In the genomic region with DNA sequence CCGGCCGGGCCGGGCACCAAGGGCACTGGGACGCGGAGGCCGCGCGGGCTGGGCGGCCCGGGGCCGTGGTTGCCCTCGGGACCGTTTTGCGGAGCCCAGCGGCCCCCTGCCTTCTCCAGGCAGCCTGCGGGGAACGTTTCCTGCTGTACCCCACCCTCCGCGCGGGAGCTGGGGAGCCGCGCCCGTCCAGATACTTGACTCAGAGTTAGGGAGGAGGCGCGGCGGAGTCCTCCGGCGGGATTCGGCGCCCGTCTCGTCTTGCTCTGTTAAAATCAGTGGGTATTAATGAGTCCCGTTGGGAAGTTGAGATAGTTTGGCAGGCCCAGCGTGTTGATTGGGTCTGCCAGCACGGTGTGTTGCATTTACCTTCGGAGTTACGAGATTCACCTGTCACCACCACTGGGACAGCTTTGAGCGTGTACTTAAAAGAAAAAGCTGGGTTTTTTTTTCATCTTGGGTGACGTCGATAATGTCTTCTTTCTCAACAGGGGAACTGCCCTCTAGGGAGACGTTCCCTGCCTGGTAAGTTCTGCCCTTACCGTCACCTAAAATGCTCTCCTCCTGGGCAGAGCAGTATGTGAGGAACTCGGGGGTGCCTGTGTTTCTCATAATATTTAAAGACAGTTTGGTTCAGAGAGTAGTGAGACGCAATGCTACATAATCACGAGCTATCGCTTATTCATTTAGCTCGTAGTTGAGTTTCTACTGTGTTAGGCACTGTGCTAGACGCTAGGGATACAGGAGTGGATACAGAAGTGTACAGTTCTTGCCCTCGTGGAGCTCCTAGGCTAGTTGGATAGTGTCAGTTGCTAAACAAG, we compare ENCODE assay signal across 8 cellular contexts. TPM values are rescaled to one million over a fixed set of nuclear protein-coding genes. Genes with fewer than 3 reads are reported as not detected.
A peak's percentile ranks its signal among the peaks of the same experiment; 100 is the strongest.
DNase-seq lines count a peak whose midpoint lies in the region; ATAC-seq and TF ChIP-seq lines count a peak whose summit lies in the region.

No MANE protein-coding gene starts in this region.

- peak; percentile 38 for ATAC-seq in GM21825 (IDR thresholded peaks at IDR 0.05; ENCODE audit: unreplicated experiment)

- intact Hi-C loops in stomach (cut with DNase I; ENCODE audit: low total_unique reads) = no loop called here

- H3K27me3 ChIP-seq in Karpas-422 (ENCODE audit: low read length) (no peaks in the 10 kb centered on the region), endocrine pancreas (ENCODE audit: control insufficient read depth, insufficient read depth, low read length) (no peaks in the 10 kb centered on the region), muscle layer of colon (ENCODE audit: control insufficient read depth in 1 of 2, insufficient read depth in 2 of 2, low read length in 2 of 2) (no peaks in the 10 kb centered on the region), stomach (no peaks in the 10 kb centered on the region)

- H3K36me3 ChIP-seq in Karpas-422 (ENCODE audit: insufficient read depth, low read length) = peaks cover 24% of the 10 kb centered on the region; the same call in 1 of the 2 replicates
- no peaks in the 10 kb centered on the region for H3K36me3 ChIP-seq in endocrine pancreas (ENCODE audit: control insufficient read depth, insufficient read depth, low read length)
- H3K36me3 ChIP-seq in muscle layer of colon (ENCODE audit: insufficient read depth, low read length) = peaks cover 4% of the 10 kb centered on the region
- peaks cover 0 to 18% (median 13%) of the 10 kb centered on the region in 4 donors for H3K36me3 ChIP-seq in stomach

- no peak for TF ChIP-seq CTCF in stomach (IDR thresholded peaks at IDR 0.05)

- H3K9ac ChIP-seq in Karpas-422 (ENCODE audit: low read length) = peak overlapping the region; percentile 87
- H3K9ac ChIP-seq in endocrine pancreas (ENCODE audit: control insufficient read depth, insufficient read depth, low read length) = peak overlapping the region; percentile 88
- peak overlapping the region; percentile 99 for H3K9ac ChIP-seq in muscle layer of colon (ENCODE audit: low read length)

- 1 to 2% (median 1%) methylated on average over 26 to 49 of the region's 49 CpGs for WGBS in stomach, 5 donors

- DNase-seq in Karpas-422 (peak; percentile 84), stomach (peak; percentile 64), NCI-H2196 treated with DMSO at 0.1 percent for 48 hours (lab: John Stamatoyannopoulos, UW; ENCODE audit: unreplicated experiment) (no peak)
- DNase-seq in activated CD4-positive, alpha-beta T cell treated with anti-CD3 and anti-CD28 coated beads, Interleukin-2, amount 50 U/mL, for 48 hours = peak; percentile 55 to 59

- H3K4me3 ChIP-seq in GM08714 (ENCODE audit: low read length) (peak overlapping the region; percentile 97), Karpas-422 (ENCODE audit: low read length) (peak overlapping the region; percentile 94), endocrine pancreas (ENCODE audit: control insufficient read depth, insufficient read depth, low read length) (peak overlapping the region; percentile 97), muscle layer of colon (ENCODE audit: low read depth in 1 of 2, low read length in 2 of 2) (peak overlapping the region; percentile 73 to 79), stomach (peak overlapping the region; percentile 88 to 100 (median 98))

- H3K27ac ChIP-seq in Karpas-422 (ENCODE audit: low read length) (peak overlapping the region; percentile 75), muscle layer of colon (ENCODE audit: low read depth, low read length) (peak overlapping the region; percentile 79), stomach (peak overlapping the region; percentile 93 to 99 (median 97))

- no peak overlapping the region for H2AFZ ChIP-seq in Karpas-422 (ENCODE audit: low read length)

- H3K4me2 ChIP-seq in Karpas-422 (ENCODE audit: low read depth, low read length, poor library complexity, severe bottlenecking) = peak overlapping the region; percentile 99

- no peak for TF ChIP-seq POLR2A in stomach (IDR thresholded peaks at IDR 0.05)

- TF ChIP-seq EP300 in stomach (IDR thresholded peaks at IDR 0.05) = no peak

- H3K4me1 ChIP-seq in Karpas-422 (ENCODE audit: low read length) (peaks cover 76% of the 10 kb centered on the region), endocrine pancreas (ENCODE audit: control insufficient read depth, insufficient read depth, low read length) (peaks cover 9% of the 10 kb centered on the region), muscle layer of colon (ENCODE audit: insufficient read depth, low read length) (peaks cover 32% of the 10 kb centered on the region), stomach (peaks cover 24 to 75% (median 64%) of the 10 kb centered on the region in 4 donors)

- no peaks in the 10 kb centered on the region for H3K9me3 ChIP-seq in Karpas-422 (ENCODE audit: low read length)
- no peaks in the 10 kb centered on the region for H3K9me3 ChIP-seq in endocrine pancreas (ENCODE audit: control insufficient read depth, low read length)
- no peaks in the 10 kb centered on the region for H3K9me3 ChIP-seq in muscle layer of colon (ENCODE audit: low read length)
- H3K9me3 ChIP-seq in stomach = no peaks in the 10 kb centered on the region

- H3K79me2 ChIP-seq in Karpas-422 (ENCODE audit: low read length) = peaks cover 56% of the 10 kb centered on the region

- peaks cover 38% of the 10 kb centered on the region for H4K20me1 ChIP-seq in Karpas-422 (ENCODE audit: insufficient read depth, low read depth, low read length)

- no peaks in the 10 kb centered on the region for H3K9me2 ChIP-seq in Karpas-422 (replicated peaks; ENCODE audit: insufficient read depth, low read length)

RNA-seq across cellular contexts. Expression of gene DLST, which starts 0.6 kb away (rescaled TPM):
- total RNA-seq in Karpas-422 (2014; rRNA removed; shearing (Covaris generic); ENCODE audit: low replicate concordance) = 101 and 105 TPM in 2 replicates
- 100 to 1,000 TPM in 2 of 5 donors, 10 to 100 TPM in 3; 25.1 to 125 (median 88.5) TPM for total RNA-seq in stomach
- 10 to 100 TPM; 42.0 to 64.8 (median 45.9) TPM for polyA plus RNA-seq in stomach

RNA-seq across cellular contexts. Expression of gene PROX2, which starts 6.4 kb away (rescaled TPM):
- 2.3 and 2.6 TPM in 2 replicates for total RNA-seq in Karpas-422 (2014; rRNA removed; shearing (Covaris generic); ENCODE audit: low replicate concordance)
- total RNA-seq in stomach = not detected
- not detected for polyA plus RNA-seq in stomach

RNA-seq across cellular contexts. Expression of gene RPS6KL1, which starts 40.7 kb away (rescaled TPM):
- 34.3 and 60.2 TPM in 2 replicates for total RNA-seq in Karpas-422 (2014; rRNA removed; shearing (Covaris generic); ENCODE audit: low replicate concordance)
- total RNA-seq in stomach = 1 to 10 TPM in 2 of 5 donors, not detected in 3; 1.3 to 2.0 TPM
- polyA plus RNA-seq in stomach = 1 to 10 TPM in 2 of 3 donors, under 1 TPM in 1; 0.92 to 2.5 (median 2.0) TPM

Comparison
In these comparisons a context has a peak if more than half of its experiments do, and no peak if none do; other contexts are left out.
1. RNA of gene RPS6KL1, which starts 40.7 kb away (total RNA-seq): 34.3 to 60.2 TPM in Karpas-422; 1.3 to 2.0 TPM in stomach; every median in the first group is over 10 times any median in the second.
2. Peak in every context shown above with its lines, with median percentiles within 50 percentile points of each other: H3K4me3 ChIP-seq, H3K27ac ChIP-seq and H3K9ac ChIP-seq.